8 cellular contexts compared by ENCODE assay signal in genomic region chr1:27659497-27660299, GRCh38. TPM values are rescaled to one million over a fixed set of nuclear protein-coding genes. Genes with fewer than 3 reads are reported as not detected.
DNase-seq lines count a peak whose midpoint lies in the region; TF ChIP-seq lines count a peak whose summit lies in the region.

No MANE protein-coding gene starts in this region.

- H3K4me3 Mint-ChIP-seq in T-helper 1 cell treated with Interleukin-12 subunit alpha and Interleukin-12 subunit beta and Interleukin-4 antibody, amounts not matched to agents 30 μg/mL and 1 μg/mL, for 36 hours, result peak overlapping the region; percentile 92

- H3K4me3 ChIP-seq in GM06990 (replicated peaks; ENCODE audit: low read depth, low read length) (peak overlapping the region; percentile 56), HFF-Myc (replicated peaks; ENCODE audit: low read depth, low read length) (peak overlapping the region; percentile 33), left ventricle myocardium inferior (peak overlapping the region; percentile 70), prostate gland (peak overlapping the region; percentile 48 to 59)

- H3K36me3 Mint-ChIP-seq in T-helper 1 cell treated with Interleukin-12 subunit alpha and Interleukin-12 subunit beta and Interleukin-4 antibody, amounts not matched to agents 30 μg/mL and 1 μg/mL, for 36 hours (ENCODE audit: low read depth), result peaks cover 13% of the 10 kb centered on the region

- H3K9me3 ChIP-seq in left ventricle myocardium inferior (replicated peaks), result no peaks in the 10 kb centered on the region
- H3K9me3 ChIP-seq in prostate gland, result no peaks in the 10 kb centered on the region

- H3K36me3 ChIP-seq in GM06990 (ENCODE audit: control insufficient read depth, insufficient read depth, low read length) (no peaks in the 10 kb centered on the region), left ventricle myocardium inferior (no peaks in the 10 kb centered on the region), prostate gland (no peaks in the 10 kb centered on the region)

- no peaks in the 10 kb centered on the region for H3K9me3 Mint-ChIP-seq in T-helper 1 cell treated with Interleukin-12 subunit alpha and Interleukin-12 subunit beta and Interleukin-4 antibody, amounts not matched to agents 30 μg/mL and 1 μg/mL, for 36 hours

- DNase-seq in GM06990 (ENCODE audit: extremely low read depth, insufficient read length) (peak; percentile 94), HFF-Myc (ENCODE audit: extremely low read depth, low read depth) (no peak), NCI-H1048 (lab: John Stamatoyannopoulos, UW) (peak; percentile 20), amniotic epithelial cell (ENCODE audit: low read depth) (peak; percentile 68), left ventricle myocardium inferior (peak; percentile 94), prostate gland (ENCODE audit: low spot score) (peak; percentile 84), ureter (ENCODE audit: low spot score) (peak; percentile 93)

- H3K27me3 Mint-ChIP-seq in T-helper 1 cell treated with Interleukin-12 subunit alpha and Interleukin-12 subunit beta and Interleukin-4 antibody, amounts not matched to agents 30 μg/mL and 1 μg/mL, for 36 hours (ENCODE audit: low read depth), result no peaks in the 10 kb centered on the region

- peaks cover 58% of the 10 kb centered on the region for H3K4me1 Mint-ChIP-seq in T-helper 1 cell treated with Interleukin-12 subunit alpha and Interleukin-12 subunit beta and Interleukin-4 antibody, amounts not matched to agents 30 μg/mL and 1 μg/mL, for 36 hours (ENCODE audit: low read depth)

- peak; percentile 64 for TF ChIP-seq POLR2A in prostate gland (IDR thresholded peaks at IDR 0.05)

- H3K27me3 ChIP-seq in GM06990 (replicated peaks; ENCODE audit: control insufficient read depth, insufficient read depth, low read length) (no peaks in the 10 kb centered on the region), left ventricle myocardium inferior (ENCODE audit: low read depth) (no peaks in the 10 kb centered on the region), prostate gland (replicated peaks; ENCODE audit: insufficient read depth) (no peaks in the 10 kb centered on the region)

- no peak for TF ChIP-seq CTCF in GM06990 (IDR thresholded peaks at IDR 0.05; ENCODE audit: insufficient read depth, low read length, poor library complexity, severe bottlenecking)
- TF ChIP-seq CTCF in HFF-Myc (IDR thresholded peaks at IDR 0.05; ENCODE audit: low read depth, low read length, missing control alignments), result no peak
- no peak for TF ChIP-seq CTCF in left ventricle myocardium inferior (IDR thresholded peaks at IDR 0.05; ENCODE audit: borderline replicate concordance)
- peak in 2 of 4 experiments; percentile 8 to 41 for TF ChIP-seq CTCF in prostate gland (IDR thresholded peaks at IDR 0.05)

- 11% methylated on average over 54 of the region's 78 CpGs for WGBS in prostate gland

- intact Hi-C loops in left ventricle myocardium inferior (cut with micrococcal nuclease), result no loop called here
- intact Hi-C loops in prostate gland (cut with DNase I), result loop anchor here (2.0 to 5.0 kb wide), 3 partner anchors 103 to 357 kb away; partner anchors contain the start of gene GPR3

- H3K4me1 ChIP-seq in left ventricle myocardium inferior (peaks cover 84% of the 10 kb centered on the region), prostate gland (replicated peaks) (no peaks in the 10 kb centered on the region)

- H3K27ac ChIP-seq in left ventricle myocardium inferior (replicated peaks), result peak overlapping the region; percentile 97
- peak overlapping the region; percentile 84 to 88 for H3K27ac ChIP-seq in prostate gland

- peak overlapping the region; percentile 100 for H3K27ac Mint-ChIP-seq in T-helper 1 cell treated with Interleukin-12 subunit alpha and Interleukin-12 subunit beta and Interleukin-4 antibody, amounts not matched to agents 30 μg/mL and 1 μg/mL, for 36 hours

RNA-seq across cellular contexts. Expression of gene IFI6, which starts 12.3 kb away (rescaled TPM):
- total RNA-seq in left ventricle myocardium inferior (39.2 TPM), prostate gland (100 to 1,000 TPM in 1 of 2 donors, 10 to 100 TPM in 1; 40.4 to 274 TPM), ureter (14.3 TPM)

RNA-seq across cellular contexts. Expression of gene FGR, which starts 24.7 kb away (rescaled TPM):
- 3.5 TPM for total RNA-seq in left ventricle myocardium inferior
- 10 to 100 TPM in 1 of 2 donors, 1 to 10 TPM in 1; 4.0 to 10.8 TPM for total RNA-seq in prostate gland
- 17.2 TPM for total RNA-seq in ureter

RNA-seq across cellular contexts. Expression of gene AHDC1, which starts 55.8 kb away (rescaled TPM):
- total RNA-seq in left ventricle myocardium inferior, result 40.1 TPM
- 10 to 100 TPM; 27.1 to 83.7 TPM for total RNA-seq in prostate gland
- 27.3 TPM for total RNA-seq in ureter
